In the genomic region with DNA sequence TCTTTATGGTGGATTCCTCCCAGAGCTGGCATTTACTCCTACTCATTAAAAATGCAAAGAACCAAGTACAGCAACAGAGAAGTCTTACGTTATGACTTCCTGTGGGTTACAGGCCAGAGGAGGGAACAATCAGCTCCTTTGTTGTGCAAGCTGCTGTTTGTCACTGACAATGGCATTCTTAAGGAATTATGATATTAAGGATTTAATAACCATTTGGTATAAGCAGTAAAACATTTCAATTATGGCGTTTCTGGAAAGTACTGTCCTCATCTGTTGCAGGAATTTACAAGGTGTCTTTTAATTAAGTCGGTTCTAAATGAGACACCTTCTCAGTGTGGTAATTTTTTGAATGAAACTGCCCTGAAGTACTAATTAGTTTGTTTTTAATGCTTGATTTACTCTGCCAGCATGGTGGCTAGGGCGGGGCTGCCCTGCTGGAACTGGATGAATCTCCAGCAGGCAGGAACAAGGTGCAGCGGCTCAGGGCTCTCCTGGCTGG, we compare ENCODE assay signal across 1 cellular context.
A peak's percentile ranks its signal among the peaks of the same experiment; 100 is the strongest.
TF ChIP-seq lines count a peak whose summit lies in the region.

No MANE protein-coding gene starts in this region.

TF ChIP-seq in GM12878, 131 proteins besides CTCF, POLR2A, EP300 and RAD21 (continued from another document):
- TF ChIP-seq, protein P1, sequence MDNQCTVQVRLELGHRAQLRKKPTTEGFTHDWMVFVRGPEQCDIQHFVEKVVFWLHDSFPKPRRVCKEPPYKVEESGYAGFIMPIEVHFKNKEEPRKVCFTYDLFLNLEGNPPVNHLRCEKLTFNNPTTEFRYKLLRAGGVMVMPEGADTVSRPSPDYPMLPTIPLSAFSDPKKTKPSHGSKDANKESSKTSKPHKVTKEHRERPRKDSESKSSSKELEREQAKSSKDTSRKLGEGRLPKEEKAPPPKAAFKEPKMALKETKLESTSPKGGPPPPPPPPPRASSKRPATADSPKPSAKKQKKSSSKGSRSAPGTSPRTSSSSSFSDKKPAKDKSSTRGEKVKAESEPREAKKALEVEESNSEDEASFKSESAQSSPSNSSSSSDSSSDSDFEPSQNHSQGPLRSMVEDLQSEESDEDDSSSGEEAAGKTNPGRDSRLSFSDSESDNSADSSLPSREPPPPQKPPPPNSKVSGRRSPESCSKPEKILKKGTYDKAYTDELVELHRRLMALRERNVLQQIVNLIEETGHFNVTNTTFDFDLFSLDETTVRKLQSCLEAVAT (IDR thresholded peaks at IDR 0.05) = no peak
- TF ChIP-seq ZNF687 (IDR thresholded peaks at IDR 0.05) = 0 out of 2 replicates have a peak, but pooled peaks have one; percentile 25
- peak; percentile 64 for TF ChIP-seq IKZF1 (conservative IDR thresholded peaks at IDR 0.05)
- peak; percentile 73 to 75 for TF ChIP-seq IKZF2 (IDR thresholded peaks at IDR 0.05)
- peak; percentile 61; the same call in 1 of the 2 replicates for TF ChIP-seq ATF7 (IDR thresholded peaks at IDR 0.05; ENCODE audit: low read depth)
- TF ChIP-seq, protein P2, sequence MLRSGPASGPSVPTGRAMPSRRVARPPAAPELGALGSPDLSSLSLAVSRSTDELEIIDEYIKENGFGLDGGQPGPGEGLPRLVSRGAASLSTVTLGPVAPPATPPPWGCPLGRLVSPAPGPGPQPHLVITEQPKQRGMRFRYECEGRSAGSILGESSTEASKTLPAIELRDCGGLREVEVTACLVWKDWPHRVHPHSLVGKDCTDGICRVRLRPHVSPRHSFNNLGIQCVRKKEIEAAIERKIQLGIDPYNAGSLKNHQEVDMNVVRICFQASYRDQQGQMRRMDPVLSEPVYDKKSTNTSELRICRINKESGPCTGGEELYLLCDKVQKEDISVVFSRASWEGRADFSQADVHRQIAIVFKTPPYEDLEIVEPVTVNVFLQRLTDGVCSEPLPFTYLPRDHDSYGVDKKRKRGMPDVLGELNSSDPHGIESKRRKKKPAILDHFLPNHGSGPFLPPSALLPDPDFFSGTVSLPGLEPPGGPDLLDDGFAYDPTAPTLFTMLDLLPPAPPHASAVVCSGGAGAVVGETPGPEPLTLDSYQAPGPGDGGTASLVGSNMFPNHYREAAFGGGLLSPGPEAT (IDR thresholded peaks at IDR 0.05; ENCODE audit: low read depth) = peak; percentile 54; the same call in 1 of the 2 replicates
- TF ChIP-seq BCL11A (IDR thresholded peaks at IDR 0.05; ENCODE audit: low read depth, low read length) = peak; percentile 23; the same call in 1 of the 2 replicates
- no peak for TF ChIP-seq GABPA (IDR thresholded peaks at IDR 0.05; ENCODE audit: low read depth)
- no peak for TF ChIP-seq IRF3 (IDR thresholded peaks at IDR 0.05)
- peak; percentile 98 for TF ChIP-seq MTA2 (IDR thresholded peaks at IDR 0.05; ENCODE audit: low read depth)
- TF ChIP-seq DPF2 (IDR thresholded peaks at IDR 0.05) = peak; percentile 64
